In the genomic region with DNA sequence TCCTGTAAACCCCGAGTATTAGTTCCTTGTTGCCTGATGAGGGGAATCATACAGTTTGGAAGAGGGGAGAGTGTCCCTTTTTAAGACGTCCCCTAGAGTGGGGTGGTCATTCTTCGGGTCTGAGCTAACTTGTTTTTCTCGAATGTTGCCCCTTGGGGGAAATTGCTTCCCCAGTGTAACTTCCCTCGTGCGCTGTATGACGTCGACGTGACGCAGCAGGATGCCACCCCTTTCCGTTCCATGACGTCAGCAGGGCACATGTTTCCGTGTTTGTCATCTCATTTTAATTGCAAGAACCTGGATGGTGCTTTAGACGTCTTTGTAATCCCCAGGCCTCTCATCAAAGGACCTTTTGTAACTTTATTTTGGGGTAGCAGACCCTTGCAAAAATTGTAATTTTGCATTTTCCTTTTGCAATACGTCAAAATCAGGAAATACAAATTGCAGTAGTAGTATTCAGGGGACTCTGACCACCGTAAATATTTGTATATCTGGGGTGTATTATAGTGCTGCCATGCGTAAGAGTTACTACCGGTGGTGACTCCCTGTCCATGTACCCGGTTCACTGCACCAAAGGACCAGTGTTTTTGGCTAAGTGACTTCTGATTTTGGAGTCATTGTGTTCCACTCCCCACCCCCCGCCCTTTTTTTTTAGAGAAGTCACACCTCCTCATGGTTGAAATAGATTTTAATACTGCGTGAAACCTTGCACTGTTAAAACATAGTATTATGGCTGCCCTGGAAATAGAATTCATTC, we compare ENCODE assay signal across 1 cellular context.
TF ChIP-seq lines count a peak whose summit lies in the region.

No MANE protein-coding gene starts in this region.

TF ChIP-seq in K562, 482 proteins besides CTCF, POLR2A, EP300 and RAD21 (continued from another document and continues in another):
- peak; percentile 92 for TF ChIP-seq GABPA (tag; conservative IDR thresholded peaks at IDR 0.05; ENCODE audit: low read depth)
- peak; percentile 100 for TF ChIP-seq CREB1 (IDR thresholded peaks at IDR 0.05)
- TF ChIP-seq CREB1 (CRISPR knock-in tag; IDR thresholded peaks at IDR 0.05) = peak; percentile 98
- TF ChIP-seq ZNF239 (CRISPR knock-in tag; IDR thresholded peaks at IDR 0.05) = peak; percentile 48; the same call in 1 of the 2 replicates
- no peak for TF ChIP-seq NEUROD1 (IDR thresholded peaks at IDR 0.05; ENCODE audit: borderline replicate concordance, low read depth, low read length, partially characterized antibody)
- peak; percentile 49; the same call in 1 of the 2 replicates for TF ChIP-seq MEF2D (tag; conservative IDR thresholded peaks at IDR 0.05; ENCODE audit: low read depth)
- TF ChIP-seq, protein P1, sequence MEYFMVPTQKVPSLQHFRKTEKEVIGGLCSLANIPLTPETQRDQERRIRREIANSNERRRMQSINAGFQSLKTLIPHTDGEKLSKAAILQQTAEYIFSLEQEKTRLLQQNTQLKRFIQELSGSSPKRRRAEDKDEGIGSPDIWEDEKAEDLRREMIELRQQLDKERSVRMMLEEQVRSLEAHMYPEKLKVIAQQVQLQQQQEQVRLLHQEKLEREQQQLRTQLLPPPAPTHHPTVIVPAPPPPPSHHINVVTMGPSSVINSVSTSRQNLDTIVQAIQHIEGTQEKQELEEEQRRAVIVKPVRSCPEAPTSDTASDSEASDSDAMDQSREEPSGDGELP (CRISPR knock-in tag; IDR thresholded peaks at IDR 0.05; ENCODE audit: borderline replicate concordance) = peak; percentile 55; the same call in 1 of the 2 replicates
- no peak for TF ChIP-seq NR2C1 (IDR thresholded peaks at IDR 0.05)
- TF ChIP-seq NR2C1 (tag; IDR thresholded peaks at IDR 0.05) = 0 out of 2 replicates have a peak, but pooled peaks have one; percentile 16
- TF ChIP-seq, protein P2, sequence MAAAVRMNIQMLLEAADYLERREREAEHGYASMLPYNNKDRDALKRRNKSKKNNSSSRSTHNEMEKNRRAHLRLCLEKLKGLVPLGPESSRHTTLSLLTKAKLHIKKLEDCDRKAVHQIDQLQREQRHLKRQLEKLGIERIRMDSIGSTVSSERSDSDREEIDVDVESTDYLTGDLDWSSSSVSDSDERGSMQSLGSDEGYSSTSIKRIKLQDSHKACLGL (CRISPR knock-in tag; IDR thresholded peaks at IDR 0.05; ENCODE audit: borderline replicate concordance, poor library complexity, severe bottlenecking) = no peak
- TF ChIP-seq ZBTB7A (IDR thresholded peaks at IDR 0.05; ENCODE audit: borderline replicate concordance, control insufficient read depth, low read depth, low read length) = no peak
- TF ChIP-seq GATAD2B (IDR thresholded peaks at IDR 0.05; ENCODE audit: borderline replicate concordance) = no peak
- TF ChIP-seq HDAC8 (tag; IDR thresholded peaks at IDR 0.05) = no peak
- TF ChIP-seq, protein P3, sequence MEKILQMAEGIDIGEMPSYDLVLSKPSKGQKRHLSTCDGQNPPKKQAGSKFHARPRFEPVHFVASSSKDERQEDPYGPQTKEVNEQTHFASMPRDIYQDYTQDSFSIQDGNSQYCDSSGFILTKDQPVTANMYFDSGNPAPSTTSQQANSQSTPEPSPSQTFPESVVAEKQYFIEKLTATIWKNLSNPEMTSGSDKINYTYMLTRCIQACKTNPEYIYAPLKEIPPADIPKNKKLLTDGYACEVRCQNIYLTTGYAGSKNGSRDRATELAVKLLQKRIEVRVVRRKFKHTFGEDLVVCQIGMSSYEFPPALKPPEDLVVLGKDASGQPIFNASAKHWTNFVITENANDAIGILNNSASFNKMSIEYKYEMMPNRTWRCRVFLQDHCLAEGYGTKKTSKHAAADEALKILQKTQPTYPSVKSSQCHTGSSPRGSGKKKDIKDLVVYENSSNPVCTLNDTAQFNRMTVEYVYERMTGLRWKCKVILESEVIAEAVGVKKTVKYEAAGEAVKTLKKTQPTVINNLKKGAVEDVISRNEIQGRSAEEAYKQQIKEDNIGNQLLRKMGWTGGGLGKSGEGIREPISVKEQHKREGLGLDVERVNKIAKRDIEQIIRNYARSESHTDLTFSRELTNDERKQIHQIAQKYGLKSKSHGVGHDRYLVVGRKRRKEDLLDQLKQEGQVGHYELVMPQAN (IDR thresholded peaks at IDR 0.05; ENCODE audit: borderline replicate concordance) = no peak; the same call in 1 of the 2 replicates
- peak; percentile 73 for TF ChIP-seq ETV1 (tag; conservative IDR thresholded peaks at IDR 0.05; ENCODE audit: low read depth)
- no peak for TF ChIP-seq TGIF2 (CRISPR knock-in tag; IDR thresholded peaks at IDR 0.05)
- no peak for TF ChIP-seq ZNF717 (CRISPR knock-in tag; IDR thresholded peaks at IDR 0.05)
- TF ChIP-seq YBX1 (IDR thresholded peaks at IDR 0.05) = no peak
- TF ChIP-seq, protein P4, sequence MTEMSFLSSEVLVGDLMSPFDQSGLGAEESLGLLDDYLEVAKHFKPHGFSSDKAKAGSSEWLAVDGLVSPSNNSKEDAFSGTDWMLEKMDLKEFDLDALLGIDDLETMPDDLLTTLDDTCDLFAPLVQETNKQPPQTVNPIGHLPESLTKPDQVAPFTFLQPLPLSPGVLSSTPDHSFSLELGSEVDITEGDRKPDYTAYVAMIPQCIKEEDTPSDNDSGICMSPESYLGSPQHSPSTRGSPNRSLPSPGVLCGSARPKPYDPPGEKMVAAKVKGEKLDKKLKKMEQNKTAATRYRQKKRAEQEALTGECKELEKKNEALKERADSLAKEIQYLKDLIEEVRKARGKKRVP (CRISPR knock-in tag; IDR thresholded peaks at IDR 0.05) = no peak
- TF ChIP-seq, protein P5, sequence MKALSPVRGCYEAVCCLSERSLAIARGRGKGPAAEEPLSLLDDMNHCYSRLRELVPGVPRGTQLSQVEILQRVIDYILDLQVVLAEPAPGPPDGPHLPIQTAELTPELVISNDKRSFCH (CRISPR knock-in tag; IDR thresholded peaks at IDR 0.05) = no peak
- TF ChIP-seq, protein P5 (tag; IDR thresholded peaks at IDR 0.05) = peak; percentile 38; the same call in 1 of the 2 replicates
- no peak for TF ChIP-seq FOS (IDR thresholded peaks at IDR 0.05; ENCODE audit: extremely low read depth, insufficient read length)
- TF ChIP-seq, protein P6, sequence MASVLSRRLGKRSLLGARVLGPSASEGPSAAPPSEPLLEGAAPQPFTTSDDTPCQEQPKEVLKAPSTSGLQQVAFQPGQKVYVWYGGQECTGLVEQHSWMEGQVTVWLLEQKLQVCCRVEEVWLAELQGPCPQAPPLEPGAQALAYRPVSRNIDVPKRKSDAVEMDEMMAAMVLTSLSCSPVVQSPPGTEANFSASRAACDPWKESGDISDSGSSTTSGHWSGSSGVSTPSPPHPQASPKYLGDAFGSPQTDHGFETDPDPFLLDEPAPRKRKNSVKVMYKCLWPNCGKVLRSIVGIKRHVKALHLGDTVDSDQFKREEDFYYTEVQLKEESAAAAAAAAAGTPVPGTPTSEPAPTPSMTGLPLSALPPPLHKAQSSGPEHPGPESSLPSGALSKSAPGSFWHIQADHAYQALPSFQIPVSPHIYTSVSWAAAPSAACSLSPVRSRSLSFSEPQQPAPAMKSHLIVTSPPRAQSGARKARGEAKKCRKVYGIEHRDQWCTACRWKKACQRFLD (CRISPR knock-in tag; IDR thresholded peaks at IDR 0.05) = peak; percentile 22
- TF ChIP-seq MAFG (tag; conservative IDR thresholded peaks at IDR 0.05) = peak; percentile 27; the same call in 1 of the 2 replicates
- no peak for TF ChIP-seq HMG20A (CRISPR knock-in tag; conservative IDR thresholded peaks at IDR 0.05)
- TF ChIP-seq KDM5B (IDR thresholded peaks at IDR 0.05; ENCODE audit: insufficient replicate concordance, low read depth, low read length) = peak; percentile 2
- TF ChIP-seq HDGF (IDR thresholded peaks at IDR 0.05) = no peak
- no peak for TF ChIP-seq ZNF197 (CRISPR knock-in tag; IDR thresholded peaks at IDR 0.05; ENCODE audit: low read depth)
- peak; percentile 80 for TF ChIP-seq JUND (IDR thresholded peaks at IDR 0.05; ENCODE audit: borderline replicate concordance, low read depth, low read length)
- TF ChIP-seq JUND (tag; IDR thresholded peaks at IDR 0.05; ENCODE audit: borderline replicate concordance, low read depth, low read length) = peak; percentile 85
- TF ChIP-seq, protein P7, sequence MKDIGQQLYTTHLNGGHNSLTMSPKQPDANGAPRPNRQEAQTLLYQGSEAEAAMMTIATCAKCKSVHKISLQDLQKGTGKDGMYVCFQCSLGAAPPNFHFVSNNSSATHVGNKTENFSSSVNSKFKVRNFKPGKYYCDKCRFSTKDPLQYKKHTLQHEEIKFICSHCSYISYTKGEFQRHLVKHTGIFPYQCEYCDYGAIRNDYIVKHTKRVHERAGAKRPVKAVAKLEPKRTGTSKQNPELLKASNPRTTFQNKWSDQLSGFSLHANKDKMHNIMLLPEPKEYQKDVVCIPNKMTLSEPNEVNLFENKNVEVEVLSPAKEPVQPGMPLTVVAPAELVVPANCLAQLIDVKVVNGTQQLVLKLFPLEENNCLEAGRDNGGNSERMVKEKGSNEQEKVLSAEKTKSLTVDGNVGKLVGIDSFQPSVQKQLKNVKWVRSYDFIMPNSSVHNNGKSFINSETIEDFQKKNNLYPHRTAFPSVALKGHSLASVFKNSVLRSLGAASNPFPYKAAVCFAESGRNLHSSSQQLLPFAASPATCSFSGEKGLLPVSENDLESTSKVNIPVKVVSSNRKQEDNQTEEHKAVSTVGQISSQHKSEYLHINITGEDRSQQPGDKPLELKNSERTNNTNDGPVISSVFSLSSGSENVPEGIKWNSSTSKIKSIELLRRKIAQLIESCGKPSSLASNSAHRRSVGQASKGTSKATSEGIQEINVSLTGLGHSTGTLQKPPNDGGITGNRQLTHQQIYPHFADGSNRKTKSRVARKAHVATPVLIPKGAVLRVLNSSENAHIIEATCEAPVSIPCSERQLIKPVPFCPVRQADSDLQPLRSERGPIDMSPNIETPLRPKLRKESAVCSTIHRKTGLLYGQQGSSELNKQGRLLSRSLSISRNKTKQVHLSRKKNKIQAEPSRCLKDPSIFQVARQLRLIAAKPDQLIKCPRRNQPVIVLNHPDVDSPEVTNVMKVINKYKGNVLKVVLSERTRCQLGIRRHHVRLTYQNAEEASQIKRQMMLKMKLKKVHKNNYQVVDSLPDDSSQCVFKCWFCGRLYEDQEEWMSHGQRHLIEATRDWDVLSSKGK (CRISPR knock-in tag; IDR thresholded peaks at IDR 0.05) = no peak
- no peak for TF ChIP-seq POU5F1 (IDR thresholded peaks at IDR 0.05; ENCODE audit: borderline replicate concordance, low read depth, low read length, partially characterized antibody)
- TF ChIP-seq TBL1XR1 (IDR thresholded peaks at IDR 0.05; ENCODE audit: low read length in 2 of 2) = peak in 1 of 2 experiments; percentile 98; a peak in 2 of 4 replicates
- TF ChIP-seq, protein P8, sequence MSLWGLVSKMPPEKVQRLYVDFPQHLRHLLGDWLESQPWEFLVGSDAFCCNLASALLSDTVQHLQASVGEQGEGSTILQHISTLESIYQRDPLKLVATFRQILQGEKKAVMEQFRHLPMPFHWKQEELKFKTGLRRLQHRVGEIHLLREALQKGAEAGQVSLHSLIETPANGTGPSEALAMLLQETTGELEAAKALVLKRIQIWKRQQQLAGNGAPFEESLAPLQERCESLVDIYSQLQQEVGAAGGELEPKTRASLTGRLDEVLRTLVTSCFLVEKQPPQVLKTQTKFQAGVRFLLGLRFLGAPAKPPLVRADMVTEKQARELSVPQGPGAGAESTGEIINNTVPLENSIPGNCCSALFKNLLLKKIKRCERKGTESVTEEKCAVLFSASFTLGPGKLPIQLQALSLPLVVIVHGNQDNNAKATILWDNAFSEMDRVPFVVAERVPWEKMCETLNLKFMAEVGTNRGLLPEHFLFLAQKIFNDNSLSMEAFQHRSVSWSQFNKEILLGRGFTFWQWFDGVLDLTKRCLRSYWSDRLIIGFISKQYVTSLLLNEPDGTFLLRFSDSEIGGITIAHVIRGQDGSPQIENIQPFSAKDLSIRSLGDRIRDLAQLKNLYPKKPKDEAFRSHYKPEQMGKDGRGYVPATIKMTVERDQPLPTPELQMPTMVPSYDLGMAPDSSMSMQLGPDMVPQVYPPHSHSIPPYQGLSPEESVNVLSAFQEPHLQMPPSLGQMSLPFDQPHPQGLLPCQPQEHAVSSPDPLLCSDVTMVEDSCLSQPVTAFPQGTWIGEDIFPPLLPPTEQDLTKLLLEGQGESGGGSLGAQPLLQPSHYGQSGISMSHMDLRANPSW (CRISPR knock-in tag; IDR thresholded peaks at IDR 0.05) = no peak
- TF ChIP-seq ILF3 (IDR thresholded peaks at IDR 0.05; ENCODE audit: borderline replicate concordance) = no peak
- TF ChIP-seq, protein P9, sequence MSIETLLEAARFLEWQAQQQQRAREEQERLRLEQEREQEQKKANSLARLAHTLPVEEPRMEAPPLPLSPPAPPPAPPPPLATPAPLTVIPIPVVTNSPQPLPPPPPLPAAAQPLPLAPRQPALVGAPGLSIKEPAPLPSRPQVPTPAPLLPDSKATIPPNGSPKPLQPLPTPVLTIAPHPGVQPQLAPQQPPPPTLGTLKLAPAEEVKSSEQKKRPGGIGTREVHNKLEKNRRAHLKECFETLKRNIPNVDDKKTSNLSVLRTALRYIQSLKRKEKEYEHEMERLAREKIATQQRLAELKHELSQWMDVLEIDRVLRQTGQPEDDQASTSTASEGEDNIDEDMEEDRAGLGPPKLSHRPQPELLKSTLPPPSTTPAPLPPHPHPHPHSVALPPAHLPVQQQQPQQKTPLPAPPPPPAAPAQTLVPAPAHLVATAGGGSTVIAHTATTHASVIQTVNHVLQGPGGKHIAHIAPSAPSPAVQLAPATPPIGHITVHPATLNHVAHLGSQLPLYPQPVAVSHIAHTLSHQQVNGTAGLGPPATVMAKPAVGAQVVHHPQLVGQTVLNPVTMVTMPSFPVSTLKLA (conservative IDR thresholded peaks at IDR 0.05) = peak; percentile 89 to 91
- peak; percentile 54; the same call in 1 of the 2 replicates for TF ChIP-seq NR2C2 (CRISPR knock-in tag; IDR thresholded peaks at IDR 0.05)
- TF ChIP-seq NR2C2 (tag; IDR thresholded peaks at IDR 0.05) = no peak
- no peak for TF ChIP-seq ZNF140 (CRISPR knock-in tag; IDR thresholded peaks at IDR 0.05)
- TF ChIP-seq RBM22 (IDR thresholded peaks at IDR 0.05; ENCODE audit: low read depth, low read length, poor library complexity, severe bottlenecking) = no peak
- peak; percentile 89 for TF ChIP-seq L3MBTL2 (IDR thresholded peaks at IDR 0.05)
- TF ChIP-seq U2AF1 (optimal IDR thresholded peaks at IDR 0.05; ENCODE audit: low read depth, low read length) = no peak
- TF ChIP-seq CEBPB (tag; IDR thresholded peaks at IDR 0.05) = peak; percentile 7; the same call in 1 of the 2 replicates
- TF ChIP-seq EP400 (IDR thresholded peaks at IDR 0.05) = peak; percentile 84
- no peak for TF ChIP-seq LARP7 (IDR thresholded peaks at IDR 0.05)
- TF ChIP-seq ZNF551 (CRISPR knock-in tag; IDR thresholded peaks at IDR 0.05) = no peak
- TF ChIP-seq POLR2G (IDR thresholded peaks at IDR 0.05; ENCODE audit: low read depth, low read length) = no peak
- peak; percentile 98 for TF ChIP-seq KHSRP (IDR thresholded peaks at IDR 0.05)
- peak; percentile 94 for TF ChIP-seq ATF7 (IDR thresholded peaks at IDR 0.05)
- TF ChIP-seq ZNF584 (CRISPR knock-in tag; IDR thresholded peaks at IDR 0.05; ENCODE audit: low read depth) = no peak; the same call in 1 of the 2 replicates
- TF ChIP-seq RBM34 (IDR thresholded peaks at IDR 0.05; ENCODE audit: borderline replicate concordance, insufficient read depth, low read length) = no peak
- TF ChIP-seq ZNF232 (CRISPR knock-in tag; IDR thresholded peaks at IDR 0.05) = no peak
- TF ChIP-seq ZNF41 (CRISPR knock-in tag; conservative IDR thresholded peaks at IDR 0.05) = no peak
- no peak for TF ChIP-seq CBX8 (IDR thresholded peaks at IDR 0.05; ENCODE audit: borderline replicate concordance, extremely low read depth, low read depth, low read length, poor library complexity, severe bottlenecking)
